In the genomic region with DNA sequence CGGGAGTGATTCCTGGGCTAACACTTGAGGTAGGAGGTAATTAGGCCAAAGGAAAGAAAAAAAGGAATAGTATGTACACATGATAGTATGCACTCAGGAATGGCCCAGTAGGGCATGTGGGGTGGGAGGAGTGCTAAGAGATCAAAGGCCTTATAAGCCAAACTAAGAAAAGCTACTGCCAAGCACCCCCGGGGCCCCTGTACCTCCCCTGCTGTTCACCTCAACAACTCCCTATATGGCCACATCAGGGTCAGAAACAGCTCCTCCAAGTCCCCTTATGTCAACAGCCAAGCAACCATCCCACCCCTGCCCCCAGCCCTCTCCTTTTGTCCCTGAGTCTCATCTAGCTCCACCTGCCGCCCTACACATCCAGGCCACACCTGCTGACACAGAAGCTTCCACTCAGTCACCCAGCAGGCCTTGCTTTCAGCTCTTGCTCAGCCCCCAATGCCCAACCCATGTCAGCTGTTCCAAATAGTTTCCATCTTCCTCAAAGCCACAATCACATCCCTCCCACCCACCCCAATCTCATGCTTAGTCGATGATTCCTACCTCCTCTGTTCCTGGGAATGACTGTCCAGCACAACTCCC, we compare ENCODE assay signal across 13 cellular contexts.
DNase-seq lines count a peak whose midpoint lies in the region; ATAC-seq and TF ChIP-seq lines count a peak whose summit lies in the region.
"Had no signal": no experiment of that assay in that cellular context is flagged by ENCODE, and none has a peak within 500 bp of the region (broad histone marks: within the 10 kb centered on the region; RNA-seq: fewer than 3 reads in every experiment).

No MANE protein-coding gene starts in this region.

- H3K27me3 ChIP-seq in ascending aorta, result no peaks in the 10 kb centered on the region
- H3K27me3 ChIP-seq in smooth muscle cell (ENCODE audit: low read depth), result no peaks in the 10 kb centered on the region

- peak; percentile 69 for DNase-seq in NCI-H146 treated with DMSO at 0.1 percent for 48 hours (lab: John Stamatoyannopoulos, UW; ENCODE audit: unreplicated experiment)
- no peak for DNase-seq in ascending aorta (ENCODE audit: low spot score in 2 of 2)
- DNase-seq in kidney tubule cell (ENCODE audit: low spot score), result peak; percentile 51
- no peak for DNase-seq in smooth muscle cell (lab: John Stamatoyannopoulos, UW; ENCODE audit: unreplicated experiment)
- no peak for DNase-seq in stimulated activated CD4-positive, alpha-beta T cell treated with anti-CD3 and anti-CD28 coated beads, Interleukin-4, amount 100 ng/mL, for 4 hours
- DNase-seq in stimulated activated CD4-positive, alpha-beta T cell treated with anti-CD3 and anti-CD28 coated beads, Interleukin-2, amount 100 ng/mL, for 48 hours, result no peak
- DNase-seq in mucosa of gallbladder (ENCODE audit: low spot score), result no peak
- DNase-seq: COR-L47; foreskin fibroblast; KBM-7; naive B cell; stimulated activated CD4-positive, alpha-beta T cell treated with anti-CD3 and anti-CD28 coated beads, Interleukin-1b, Interleukin-23, amount 100 ng/mL, for 48 hours had no signal

- peaks cover 21 to 39% of the 10 kb centered on the region in 2 donors for H3K36me3 ChIP-seq in ascending aorta
- H3K36me3 ChIP-seq in smooth muscle cell (ENCODE audit: low read depth), result no peaks in the 10 kb centered on the region

- H3K4me3 ChIP-seq in ascending aorta (peak overlapping the region in 1 of 2 donors; percentile 28), smooth muscle cell (no peak overlapping the region)

- H3K9me3 ChIP-seq in ascending aorta, result no peaks in the 10 kb centered on the region
- no peaks in the 10 kb centered on the region for H3K9me3 ChIP-seq in smooth muscle cell (replicated peaks; ENCODE audit: low read depth)

- H2AFZ ChIP-seq in smooth muscle cell (ENCODE audit: low read depth), result no peak overlapping the region

- ATAC-seq in GM19397 (IDR thresholded peaks at IDR 0.05; ENCODE audit: unreplicated experiment), result no peak

- peak overlapping the region; percentile 77 for H3K4me2 ChIP-seq in smooth muscle cell

- intact Hi-C loops in ascending aorta (cut with DNase I), result no loop called here

- peak overlapping the region; percentile 95 to 96 for H3K27ac ChIP-seq in ascending aorta
- peak overlapping the region; percentile 74 for H3K27ac ChIP-seq in smooth muscle cell (ENCODE audit: low read depth)

- no peaks in the 10 kb centered on the region for H4K20me1 ChIP-seq in smooth muscle cell (ENCODE audit: low read depth)

- H3K79me2 ChIP-seq in smooth muscle cell (ENCODE audit: low read depth), result no peaks in the 10 kb centered on the region

- H3K4me1 ChIP-seq in ascending aorta (peaks cover 45 to 88% of the 10 kb centered on the region in 2 donors), smooth muscle cell (ENCODE audit: low read depth) (peaks cover 23% of the 10 kb centered on the region)

- no peak for TF ChIP-seq CTCF in ascending aorta (IDR thresholded peaks at IDR 0.05)
- no peak for TF ChIP-seq CTCF in smooth muscle cell (IDR thresholded peaks at IDR 0.05; ENCODE audit: borderline replicate concordance, insufficient read depth, poor library complexity, severe bottlenecking)

- 54% methylated on average over 3 of the region's 4 CpGs for WGBS in smooth muscle cell (ENCODE audit: low lambda C conversion rate)

- H3F3A ChIP-seq in smooth muscle cell (ENCODE audit: low read depth), result peaks cover 7% of the 10 kb centered on the region

- H3K9ac ChIP-seq in smooth muscle cell (ENCODE audit: low read depth), result peak overlapping the region; percentile 45

Comparison
In these comparisons a context has a peak if more than half of its experiments do, and no peak if none do; other contexts are left out.
1. DNase-seq: peak in NCI-H146 treated with DMSO at 0.1 percent for 48 hours (single experiment) and kidney tubule cell (single experiment); none in ascending aorta (0 of 2), smooth muscle cell (single experiment), stimulated activated CD4-positive, alpha-beta T cell treated with anti-CD3 and anti-CD28 coated beads, Interleukin-4, amount 100 ng/mL, for 4 hours (0 of 2), stimulated activated CD4-positive, alpha-beta T cell treated with anti-CD3 and anti-CD28 coated beads, Interleukin-2, amount 100 ng/mL, for 48 hours (0 of 2) and mucosa of gallbladder (single experiment).